27 cellular contexts compared by ENCODE assay signal in genomic region chr3:149611149-149611548, GRCh38.
"Had no signal": no experiment of that assay in that cellular context is flagged by ENCODE, and none has a peak within 500 bp of the region (broad histone marks: within the 10 kb centered on the region; RNA-seq: fewer than 3 reads in every experiment).

No MANE protein-coding gene starts in this region.

- H3K9me3 ChIP-seq: Peyer's patch had no signal

- DNase-seq: activated CD4-positive, alpha-beta T cell treated with anti-CD3 and anti-CD28 coated beads for 48 hours; activated CD4-positive, alpha-beta T cell treated with anti-CD3 and anti-CD28 coated beads, Interleukin-2, amount 50 U/mL, for 4 hours; activated CD4-positive, CD25-positive, alpha-beta regulatory T cell treated with anti-CD3 and anti-CD28 coated beads, Interleukin-2, amount 50 U/mL, for 72 hours; activated CD8-positive, alpha-beta memory T cell treated with anti-CD3 and anti-CD28 coated beads, Interleukin-2, amount 50 U/mL, for 48 hours; activated CD8-positive, alpha-beta T cell treated with anti-CD3 and anti-CD28 coated beads, Interleukin-2, amount 10 ng/mL, durations not matched to agents 7 days and 5 days; activated effector memory CD4-positive, alpha-beta T cell treated with Interleukin-2 at 50 U/mL for 16 hours; activated naive CD4-positive, alpha-beta T cell treated with Interleukin-2 at 50 U/mL for 16 hours; activated naive CD8-positive, alpha-beta T cell treated with anti-CD3 and anti-CD28 coated beads, Interleukin-2, amount 50 U/mL, for 24 hours; activated T-cell treated with anti-CD3 and anti-CD28 coated beads, Interleukin-2, amount 50 U/mL, for 24 hours; amniotic stem cell; KG1; NCI-H1048; NCI-H1930; NCI-H2171; NCI-H2227 treated with DMSO at 0.1 percent for 48 hours; NCI-H510A; NCI-H526 treated with DMSO at 0.1 percent for 48 hours; NCI-H82; Peyer's patch; SHP77; T-helper 17 cell; T-helper 9 cell had no signal

- H3K4me3 Mint-ChIP-seq: activated CD8-positive, alpha-beta T cell treated with anti-CD3 and anti-CD28 coated beads, Interleukin-2, amount 10 ng/mL, durations not matched to agents 7 days and 5 days; activated naive CD8-positive, alpha-beta T cell treated with anti-CD3 and anti-CD28 coated beads, Interleukin-2, amount 50 U/mL, for 24 hours; activated T-cell treated with anti-CD3 and anti-CD28 coated beads, Interleukin-2, amount 50 U/mL, for 24 hours; activated T-helper 1 cell treated with anti-CD3 and anti-CD28 coated beads, Interleukin-12 subunit alpha, Interleukin-12 subunit beta, Interleukin-2, Interleukin-4 antibody, amounts not matched to agents 30 ng/mL and 10 ng/mL and 1 ng/mL, durations not matched to agents 14 hours and 24 hours and 36 hours; T-helper 17 cell; WTC11 had no signal

- H3K27me3 Mint-ChIP-seq: brain had no signal

- H3K4me1 Mint-ChIP-seq: activated naive CD8-positive, alpha-beta T cell treated with anti-CD3 and anti-CD28 coated beads, Interleukin-2, amount 50 U/mL, for 24 hours; T-helper 17 cell had no signal

- H3K9me3 Mint-ChIP-seq: activated naive CD4-positive, alpha-beta T cell treated with anti-CD3 and anti-CD28 coated beads, Interleukin-2, amount 50 U/mL, for 72 hours; activated naive CD8-positive, alpha-beta T cell treated with anti-CD3 and anti-CD28 coated beads, Interleukin-2, amount 50 U/mL, for 24 hours; activated T-cell treated with anti-CD3 and anti-CD28 coated beads, Interleukin-2, amount 50 U/mL, for 24 hours; activated T-helper 1 cell treated with anti-CD3 and anti-CD28 coated beads, Interleukin-12 subunit alpha, Interleukin-12 subunit beta, Interleukin-2, Interleukin-4 antibody, amounts not matched to agents 30 ng/mL and 10 ng/mL and 1 ng/mL, durations not matched to agents 14 hours and 24 hours and 36 hours; brain; WTC11 had no signal

- H3K36me3 ChIP-seq: Peyer's patch had no signal

- ATAC-seq: activated CD8-positive, alpha-beta T cell treated with anti-CD3 and anti-CD28 coated beads, Interleukin-2, amount 10 ng/mL, durations not matched to agents 7 days and 5 days; activated naive CD4-positive, alpha-beta T cell treated with anti-CD3 and anti-CD28 coated beads, Interleukin-2, amount 50 U/mL, for 72 hours; activated naive CD8-positive, alpha-beta T cell treated with anti-CD3 and anti-CD28 coated beads, Interleukin-2, amount 50 U/mL, for 24 hours; T-helper 17 cell; WTC11 had no signal

- H3K4me3 ChIP-seq: Peyer's patch had no signal

- H3K36me3 Mint-ChIP-seq: activated naive CD4-positive, alpha-beta T cell treated with anti-CD3 and anti-CD28 coated beads, Interleukin-2, amount 50 U/mL, for 72 hours; brain; WTC11 had no signal

- H3K27ac Mint-ChIP-seq: activated CD8-positive, alpha-beta T cell treated with anti-CD3 and anti-CD28 coated beads, Interleukin-2, amount 10 ng/mL, durations not matched to agents 7 days and 5 days; activated naive CD4-positive, alpha-beta T cell treated with anti-CD3 and anti-CD28 coated beads, Interleukin-2, amount 50 U/mL, for 72 hours; activated naive CD8-positive, alpha-beta T cell treated with anti-CD3 and anti-CD28 coated beads, Interleukin-2, amount 50 U/mL, for 24 hours; activated T-cell treated with anti-CD3 and anti-CD28 coated beads, Interleukin-2, amount 50 U/mL, for 24 hours; T-helper 17 cell; WTC11 had no signal

- H3K27me3 ChIP-seq: Peyer's patch had no signal

- H3K27ac ChIP-seq: RWPE1 had no signal
